In the genomic region with DNA sequence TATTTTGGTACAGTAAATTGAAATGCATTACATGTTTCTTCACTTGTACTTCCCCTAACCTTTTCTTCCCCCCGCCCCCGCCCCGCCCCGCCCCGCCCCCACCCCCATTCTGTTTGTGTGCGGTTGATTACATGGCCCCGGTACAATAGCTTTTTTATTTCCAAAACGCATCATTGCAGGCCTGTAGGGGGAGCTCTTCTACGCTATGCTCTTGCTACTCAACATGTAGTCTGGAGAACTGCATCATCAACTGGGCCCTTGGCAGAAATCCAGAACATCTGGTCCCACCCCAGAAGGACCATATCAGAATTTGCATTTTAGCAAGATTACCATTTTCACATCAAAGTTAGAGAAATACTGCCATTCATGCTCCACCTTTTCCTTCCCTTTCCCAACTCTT, we compare ENCODE assay signal across 9 cellular contexts.
DNase-seq lines count a peak whose midpoint lies in the region; FAIRE-seq and TF ChIP-seq lines count a peak whose summit lies in the region.
"Had no signal": no experiment of that assay in that cellular context is flagged by ENCODE, and none has a peak within 500 bp of the region (broad histone marks: within the 10 kb centered on the region; RNA-seq: fewer than 3 reads in every experiment).

No MANE protein-coding gene starts in this region.

- DNase-seq in GM06990 (ENCODE audit: extremely low read depth, insufficient read length): no peak
- DNase-seq in HL-60 (ENCODE audit: low read depth in 1 of 2, low spot score in 1 of 2): peak; percentile 12 to 29
- DNase-seq in adipocyte (ENCODE audit: low read depth): peak; percentile 3
- DNase-seq in mesendoderm: peak; percentile 76
- DNase-seq in kidney: no peak
- no peak for DNase-seq in NCI-H2196 (lab: John Stamatoyannopoulos, UW; ENCODE audit: unreplicated experiment)
- no peak for DNase-seq in activated CD4-positive, alpha-beta T cell treated with anti-CD3 and anti-CD28 coated beads, Interleukin-2, amount 50 U/mL, for 4 hours
- DNase-seq: SW 1271 had no signal

- TF ChIP-seq CTCF in GM06990 (IDR thresholded peaks at IDR 0.05; ENCODE audit: insufficient read depth, low read length, poor library complexity, severe bottlenecking): peak; percentile 41
- TF ChIP-seq CTCF in HL-60 (IDR thresholded peaks at IDR 0.05; ENCODE audit: insufficient read depth, low read length): no peak
- no peak for TF ChIP-seq CTCF in kidney (IDR thresholded peaks at IDR 0.05; ENCODE audit: borderline replicate concordance, extremely low read depth, insufficient read depth)

- no peak overlapping the region for H3K18ac ChIP-seq in mesendoderm (ENCODE audit: low read length)

- no peak overlapping the region for H3K9ac ChIP-seq in adipocyte (ENCODE audit: low read length)
- no peak overlapping the region for H3K9ac ChIP-seq in mesendoderm (ENCODE audit: low read length)
- no peak overlapping the region for H3K9ac ChIP-seq in kidney (ENCODE audit: low read length in 2 of 2)

- H4K5ac ChIP-seq in mesendoderm (ENCODE audit: low read length): no peak overlapping the region

- H2BK15ac ChIP-seq in mesendoderm (replicated peaks; ENCODE audit: low read depth): no peak overlapping the region

- no peak overlapping the region for H3K56ac ChIP-seq in mesendoderm (ENCODE audit: low read length)

- no peak overlapping the region for H4K8ac ChIP-seq in mesendoderm (ENCODE audit: low read depth, low read length)

- no peak overlapping the region for H2AK5ac ChIP-seq in mesendoderm (ENCODE audit: low read length)

- H3K4ac ChIP-seq in mesendoderm (ENCODE audit: low read depth, low read length): no peak overlapping the region

- H3K27me3 ChIP-seq in GM06990 (replicated peaks; ENCODE audit: control insufficient read depth, insufficient read depth, low read length): no peaks in the 10 kb centered on the region
- H3K27me3 ChIP-seq in HL-60 (ENCODE audit: insufficient read depth, poor library complexity, severe bottlenecking): no peaks in the 10 kb centered on the region
- no peaks in the 10 kb centered on the region for H3K27me3 ChIP-seq in adipocyte (replicated peaks; ENCODE audit: control insufficient read depth, insufficient read depth, low read length)
- no peaks in the 10 kb centered on the region for H3K27me3 ChIP-seq in mesendoderm (ENCODE audit: insufficient read depth, low read length, poor library complexity)
- H3K27me3 ChIP-seq: thyroid gland had no signal

- H3K4me2 ChIP-seq in mesendoderm (ENCODE audit: low read length): no peak overlapping the region

- no peaks in the 10 kb centered on the region for H3K79me2 ChIP-seq in mesendoderm (ENCODE audit: control insufficient read depth, insufficient read depth, low read length)

- H3K27ac ChIP-seq in HL-60 (replicated peaks) (no peak overlapping the region), mesendoderm (ENCODE audit: low read depth, low read length) (no peak overlapping the region), kidney (ENCODE audit: low read depth in 2 of 2, low read length in 2 of 2) (no peak overlapping the region)
- H3K27ac ChIP-seq: thyroid gland had no signal

- H3K9me3 ChIP-seq in adipocyte (ENCODE audit: control insufficient read depth, low read length) (no peaks in the 10 kb centered on the region), kidney (ENCODE audit: control insufficient read depth in 1 of 2, low read length in 2 of 2) (no peaks in the 10 kb centered on the region)
- H3K9me3 ChIP-seq: thyroid gland had no signal

- whole genome bisulfite sequencing in mesendoderm (ENCODE audit: extremely low coverage, insufficient coverage, low lambda C conversion rate): no CpG with 5 or more reads among the region's 9 CpGs

- intact Hi-C loops in kidney (cut with DNase I): no loop called here

- no peak overlapping the region for H2BK5ac ChIP-seq in mesendoderm (ENCODE audit: low read length)

- H3K23ac ChIP-seq in mesendoderm (ENCODE audit: low read length): no peak overlapping the region

- H2BK120ac ChIP-seq in mesendoderm (ENCODE audit: low read depth, low read length): no peak overlapping the region

- no peak overlapping the region for H3K4me3 ChIP-seq in GM06990 (replicated peaks; ENCODE audit: low read depth, low read length)
- no peak overlapping the region for H3K4me3 ChIP-seq in HL-60 (replicated peaks; ENCODE audit: insufficient read depth, low read length)
- H3K4me3 ChIP-seq in adipocyte (ENCODE audit: low read length): no peak overlapping the region
- no peak overlapping the region for H3K4me3 ChIP-seq in mesendoderm (ENCODE audit: low read length)
- no peak overlapping the region for H3K4me3 ChIP-seq in kidney (ENCODE audit: low read length in 2 of 2)
- H3K4me3 ChIP-seq: thyroid gland had no signal

- H3K36me3 ChIP-seq in GM06990 (ENCODE audit: control insufficient read depth, insufficient read depth, low read length) (no peaks in the 10 kb centered on the region), adipocyte (ENCODE audit: control insufficient read depth, insufficient read depth, low read length, severe bottlenecking) (no peaks in the 10 kb centered on the region), mesendoderm (ENCODE audit: control insufficient read depth, insufficient read depth, low read length) (no peaks in the 10 kb centered on the region), kidney (ENCODE audit: control insufficient read depth in 1 of 2, insufficient read depth in 2 of 2, low read length in 2 of 2) (no peaks in the 10 kb centered on the region)
- H3K36me3 ChIP-seq: thyroid gland had no signal

- no peaks in the 10 kb centered on the region for H3K79me1 ChIP-seq in mesendoderm (ENCODE audit: low read length)

- FAIRE-seq in kidney (lab: Jason Lieb, UNC): no peak

- H3K4me1 ChIP-seq in adipocyte (ENCODE audit: control insufficient read depth, insufficient read depth, low read length): no peaks in the 10 kb centered on the region
- H3K4me1 ChIP-seq in mesendoderm (ENCODE audit: control insufficient read depth, low read depth, low read length): no peaks in the 10 kb centered on the region
- no peaks in the 10 kb centered on the region for H3K4me1 ChIP-seq in kidney (ENCODE audit: control insufficient read depth in 1 of 2, insufficient read depth in 1 of 2, low read depth in 1 of 2, low read length in 2 of 2)
- H3K4me1 ChIP-seq: thyroid gland had no signal

Comparison
In these comparisons a context has a peak if more than half of its experiments do, and no peak if none do; other contexts are left out.
1. DNase-seq: peak in HL-60 (2 of 2), adipocyte (single experiment) and mesendoderm (single experiment); none in GM06990 (single experiment), kidney (single experiment), NCI-H2196 (single experiment) and activated CD4-positive, alpha-beta T cell treated with anti-CD3 and anti-CD28 coated beads, Interleukin-2, amount 50 U/mL, for 4 hours (0 of 2).